Comparison of ENCODE assay signal across 1 cellular context in genomic region chr19:8307965-8308866, GRCh38.
TF ChIP-seq lines count a peak whose summit lies in the region.

Gene CD320 (minus strand): TSS chr19:8308358. CDS start chr19:8308290, 68 bp downstream.

TF ChIP-seq in K562, 482 proteins besides CTCF, POLR2A, EP300 and RAD21 (continued from another document and continues in another):
- TF ChIP-seq ARID4B (CRISPR knock-in tag; IDR thresholded peaks at IDR 0.05) (peak; percentile 98), RHOXF2B (CRISPR knock-in tag; conservative IDR thresholded peaks at IDR 0.05) (0 out of 2 replicates have a peak, but pooled peaks have one; percentile 18), NFYB (IDR thresholded peaks at IDR 0.05; ENCODE audit: extremely low read depth, insufficient read length) (peak; percentile 55), ZNF609 (CRISPR knock-in tag; IDR thresholded peaks at IDR 0.05; ENCODE audit: borderline replicate concordance) (peak; percentile 46; the same call in 1 of the 2 replicates), ZNF280A (IDR thresholded peaks at IDR 0.05; ENCODE audit: low read depth, partially characterized antibody) (no peak), TSHZ1 (CRISPR knock-in tag; IDR thresholded peaks at IDR 0.05) (no peak), ZBTB49 (CRISPR knock-in tag; IDR thresholded peaks at IDR 0.05; ENCODE audit: borderline replicate concordance) (no peak), C11orf30 (IDR thresholded peaks at IDR 0.05; ENCODE audit: low read depth) (peak; percentile 57), TAF15 (IDR thresholded peaks at IDR 0.05; ENCODE audit: low read depth, low read length) (no peak), E2F5 (CRISPR knock-in tag; IDR thresholded peaks at IDR 0.05) (0 out of 2 replicates have a peak, but pooled peaks have one; percentile 56), CXXC5 (CRISPR knock-in tag; IDR thresholded peaks at IDR 0.05) (peak; percentile 95), FOXK1 (CRISPR knock-in tag; IDR thresholded peaks at IDR 0.05; ENCODE audit: borderline replicate concordance) (peak; percentile 10; the same call in 1 of the 2 replicates), RCOR1 (IDR thresholded peaks at IDR 0.05; ENCODE audit: borderline replicate concordance in 1 of 2, low read depth in 2 of 2, low read length in 2 of 2) (no peak), FOS (IDR thresholded peaks at IDR 0.05; ENCODE audit: extremely low read depth, insufficient read length) (no peak), ZFP30 (CRISPR knock-in tag; IDR thresholded peaks at IDR 0.05; ENCODE audit: borderline replicate concordance) (no peak), NFE2L1 (tag; IDR thresholded peaks at IDR 0.05; ENCODE audit: borderline replicate concordance, low read depth) (no peak), ETS1 (conservative IDR thresholded peaks at IDR 0.05; ENCODE audit: control insufficient read depth, low read depth, low read length) (peak; percentile 69), MCM7 (IDR thresholded peaks at IDR 0.05) (no peak), GATAD2B (IDR thresholded peaks at IDR 0.05; ENCODE audit: borderline replicate concordance) (no peak), ATF2 (CRISPR knock-in tag; IDR thresholded peaks at IDR 0.05) (no peak), DPF2 (IDR thresholded peaks at IDR 0.05) (no peak), DIDO1 (tag; IDR thresholded peaks at IDR 0.05; ENCODE audit: low read depth) (no peak), RNF2 (IDR thresholded peaks at IDR 0.05) (peak; percentile 85)
- TF ChIP-seq, protein P1, sequence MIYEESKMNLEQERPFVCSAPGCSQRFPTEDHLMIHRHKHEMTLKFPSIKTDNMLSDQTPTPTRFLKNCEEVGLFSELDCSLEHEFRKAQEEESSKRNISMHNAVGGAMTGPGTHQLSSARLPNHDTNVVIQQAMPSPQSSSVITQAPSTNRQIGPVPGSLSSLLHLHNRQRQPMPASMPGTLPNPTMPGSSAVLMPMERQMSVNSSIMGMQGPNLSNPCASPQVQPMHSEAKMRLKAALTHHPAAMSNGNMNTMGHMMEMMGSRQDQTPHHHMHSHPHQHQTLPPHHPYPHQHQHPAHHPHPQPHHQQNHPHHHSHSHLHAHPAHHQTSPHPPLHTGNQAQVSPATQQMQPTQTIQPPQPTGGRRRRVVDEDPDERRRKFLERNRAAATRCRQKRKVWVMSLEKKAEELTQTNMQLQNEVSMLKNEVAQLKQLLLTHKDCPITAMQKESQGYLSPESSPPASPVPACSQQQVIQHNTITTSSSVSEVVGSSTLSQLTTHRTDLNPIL (CRISPR knock-in tag; IDR thresholded peaks at IDR 0.05) = no peak
- TF ChIP-seq, protein P2, sequence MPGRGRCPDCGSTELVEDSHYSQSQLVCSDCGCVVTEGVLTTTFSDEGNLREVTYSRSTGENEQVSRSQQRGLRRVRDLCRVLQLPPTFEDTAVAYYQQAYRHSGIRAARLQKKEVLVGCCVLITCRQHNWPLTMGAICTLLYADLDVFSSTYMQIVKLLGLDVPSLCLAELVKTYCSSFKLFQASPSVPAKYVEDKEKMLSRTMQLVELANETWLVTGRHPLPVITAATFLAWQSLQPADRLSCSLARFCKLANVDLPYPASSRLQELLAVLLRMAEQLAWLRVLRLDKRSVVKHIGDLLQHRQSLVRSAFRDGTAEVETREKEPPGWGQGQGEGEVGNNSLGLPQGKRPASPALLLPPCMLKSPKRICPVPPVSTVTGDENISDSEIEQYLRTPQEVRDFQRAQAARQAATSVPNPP (IDR thresholded peaks at IDR 0.05; ENCODE audit: borderline replicate concordance, insufficient read depth, insufficient read length) = no peak
- TF ChIP-seq, protein P3, sequence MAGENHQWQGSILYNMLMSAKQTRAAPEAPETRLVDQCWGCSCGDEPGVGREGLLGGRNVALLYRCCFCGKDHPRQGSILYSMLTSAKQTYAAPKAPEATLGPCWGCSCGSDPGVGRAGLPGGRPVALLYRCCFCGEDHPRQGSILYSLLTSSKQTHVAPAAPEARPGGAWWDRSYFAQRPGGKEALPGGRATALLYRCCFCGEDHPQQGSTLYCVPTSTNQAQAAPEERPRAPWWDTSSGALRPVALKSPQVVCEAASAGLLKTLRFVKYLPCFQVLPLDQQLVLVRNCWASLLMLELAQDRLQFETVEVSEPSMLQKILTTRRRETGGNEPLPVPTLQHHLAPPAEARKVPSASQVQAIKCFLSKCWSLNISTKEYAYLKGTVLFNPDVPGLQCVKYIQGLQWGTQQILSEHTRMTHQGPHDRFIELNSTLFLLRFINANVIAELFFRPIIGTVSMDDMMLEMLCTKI (IDR thresholded peaks at IDR 0.05; ENCODE audit: partially characterized antibody) = no peak
